Comparison of ENCODE assay signal across 9 cellular contexts in the genomic region with DNA sequence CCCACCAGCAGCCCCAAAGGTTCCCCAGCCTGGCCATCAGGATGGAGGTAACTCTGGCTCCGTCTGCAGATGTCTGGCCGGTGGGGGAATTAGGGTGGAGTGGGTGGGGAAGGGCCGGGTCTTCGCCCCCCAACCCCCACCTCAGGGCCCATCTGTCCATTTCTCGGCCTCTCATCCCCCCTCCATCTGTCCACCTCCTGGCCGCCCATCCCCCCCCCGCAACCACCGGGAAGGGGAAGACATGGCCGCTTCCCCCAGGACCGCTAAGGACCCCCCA. TPM values are rescaled to one million over a fixed set of nuclear protein-coding genes. Genes with fewer than 3 reads are reported as not detected.
A peak's percentile ranks its signal among the peaks of the same experiment; 100 is the strongest.
DNase-seq lines count a peak whose midpoint lies in the region; TF ChIP-seq lines count a peak whose summit lies in the region.
"Had no signal": no experiment of that assay in that cellular context is flagged by ENCODE, and none has a peak within 500 bp of the region (broad histone marks: within the 10 kb centered on the region; RNA-seq: fewer than 3 reads in every experiment).

No MANE protein-coding gene starts in this region.

- H3K4me1 ChIP-seq in CD4-positive, alpha-beta memory T cell (ENCODE audit: insufficient read depth, low read length), result peaks cover 13% of the 10 kb centered on the region
- peaks cover 7% of the 10 kb centered on the region for H3K4me1 ChIP-seq in neuron (ENCODE audit: insufficient read depth, low read length)

- no peaks in the 10 kb centered on the region for H3K27me3 Mint-ChIP-seq in CD4-positive, alpha-beta memory T cell
- no peaks in the 10 kb centered on the region for H3K27me3 Mint-ChIP-seq in chondrocyte (ENCODE audit: low read depth)

- H3K36me3 Mint-ChIP-seq in CD4-positive, alpha-beta memory T cell, result peaks cover 10 to 17% of the 10 kb centered on the region in 2 donors
- H3K36me3 Mint-ChIP-seq in chondrocyte (ENCODE audit: low read depth), result peaks cover 3% of the 10 kb centered on the region

- intact Hi-C loops in CD4-positive, alpha-beta memory T cell (cut with micrococcal nuclease), result loop anchor here (10.0 kb wide), 1 partner anchor 215 kb away; the partner anchor contains the start of gene EID2B

- no peaks in the 10 kb centered on the region for H3K9me3 Mint-ChIP-seq in CD4-positive, alpha-beta memory T cell
- H3K9me3 Mint-ChIP-seq in chondrocyte (ENCODE audit: low read depth), result no peaks in the 10 kb centered on the region

- peaks cover 15 to 37% (median 27%) of the 10 kb centered on the region in 4 donors for H3K4me1 Mint-ChIP-seq in CD4-positive, alpha-beta memory T cell
- H3K4me1 Mint-ChIP-seq in chondrocyte (ENCODE audit: low read depth), result peaks cover 14% of the 10 kb centered on the region

- CTCF ChIA-PET in CD4-positive, alpha-beta memory T cell (lab: Charles Lee; ENCODE audit: partially characterized antibody), result no interaction called here

- H3K27ac ChIP-seq in CD4-positive, alpha-beta memory T cell (ENCODE audit: low read depth, low read length), result peak overlapping the region; percentile 40

- H3K4me3 Mint-ChIP-seq in CD4-positive, alpha-beta memory T cell, result peak overlapping the region; percentile 66 to 85 (median 80)
- H3K4me3 Mint-ChIP-seq in chondrocyte (ENCODE audit: unreplicated experiment), result peak overlapping the region; percentile 73

- H2AFZ ChIP-seq in neuron (ENCODE audit: low read depth, low read length), result peak overlapping the region; percentile 96

- POLR2A ChIA-PET in CD4-positive, alpha-beta memory T cell (lab: Charles Lee; ENCODE audit: partially characterized antibody), result interaction anchor here (1.5 kb wide), 1 partner anchor 16 kb away, joined by 7 read pairs; the partner anchor contains the start of gene GMFG

- no peaks in the 10 kb centered on the region for H3K9me3 ChIP-seq in CD4-positive, alpha-beta memory T cell (ENCODE audit: control insufficient read depth in 1 of 2, low read length in 2 of 2)
- H3K9me3 ChIP-seq in MG63, result no peaks in the 10 kb centered on the region
- H3K9me3 ChIP-seq in neuron (ENCODE audit: low read length), result no peaks in the 10 kb centered on the region

- no peaks in the 10 kb centered on the region for H3K27me3 ChIP-seq in CD4-positive, alpha-beta memory T cell (ENCODE audit: insufficient read depth, low read length)
- H3K27me3 ChIP-seq in MG63, result peaks cover 5% of the 10 kb centered on the region; the same call in 1 of the 2 replicates
- H3K27me3 ChIP-seq in neuron (ENCODE audit: insufficient read depth, low read length), result no peaks in the 10 kb centered on the region

- DNase-seq in CD4-positive, alpha-beta memory T cell, result no peak
- DNase-seq in MG63 (no peak), chondrocyte (ENCODE audit: low spot score) (no peak), NCI-H2029 (lab: John Stamatoyannopoulos, UW) (no peak), NCI-H1092 treated with DMSO at 0.1 percent for 48 hours (lab: John Stamatoyannopoulos, UW) (no peak), DMS53 treated with DMSO at 0.1 percent for 48 hours (lab: John Stamatoyannopoulos, UW; ENCODE audit: unreplicated experiment) (no peak)
- DNase-seq in stimulated activated CD4-positive, alpha-beta T cell treated with anti-CD3 and anti-CD28 coated beads, Interleukin-4, amount 100 ng/mL, for 4 hours, result no peak
- DNase-seq: kidney glomerular epithelial cell had no signal

- no peaks in the 10 kb centered on the region for H3K36me3 ChIP-seq in CD4-positive, alpha-beta memory T cell (ENCODE audit: insufficient read depth, low read length)
- 0 out of 2 replicates have a peak, but pooled peaks cover 2% of the 10 kb centered on the region for H3K36me3 ChIP-seq in MG63
- H3K36me3 ChIP-seq in neuron (ENCODE audit: insufficient read depth, low read length), result peaks cover 2% of the 10 kb centered on the region

- TF ChIP-seq CTCF in chondrocyte (IDR thresholded peaks at IDR 0.05), result no peak

- peak overlapping the region in 1 of 2 donors; percentile 60 for H3K4me3 ChIP-seq in CD4-positive, alpha-beta memory T cell (ENCODE audit: low read length in 2 of 2)
- H3K4me3 ChIP-seq in MG63 (peak overlapping the region; percentile 61), neuron (ENCODE audit: low read length) (peak overlapping the region; percentile 56)

- H3K27ac Mint-ChIP-seq in CD4-positive, alpha-beta memory T cell, result peak overlapping the region in 5 of 7 donors; percentile 44 to 87 (median 68)
- no peak overlapping the region for H3K27ac Mint-ChIP-seq in chondrocyte (ENCODE audit: unreplicated experiment)

RNA-seq across cellular contexts. Expression of gene LRFN1, which starts 0.8 kb away (rescaled TPM):
- 1 to 10 TPM; 8.4 to 8.5 TPM for total RNA-seq in CD4-positive, alpha-beta memory T cell
- polyA plus RNA-seq in CD4-positive, alpha-beta memory T cell, result 1 to 10 TPM; 2.0 to 4.5 TPM
- total RNA-seq in MG63 (2014; rRNA removed; shearing (Covaris generic); ENCODE audit: low replicate concordance), result 0.07 and 0.23 TPM in 2 replicates
- total RNA-seq in chondrocyte, result 1.7 to 2.0 TPM (median 1.7 TPM) in 3 replicates

RNA-seq across cellular contexts. Expression of gene GMFG, which starts 16.0 kb away (rescaled TPM):
- total RNA-seq in CD4-positive, alpha-beta memory T cell, result 100 to 1,000 TPM; 384 to 389 TPM
- 1,000 to 10,000 TPM; 1,040 to 1,509 TPM for polyA plus RNA-seq in CD4-positive, alpha-beta memory T cell
- total RNA-seq in MG63 (2014; rRNA removed; shearing (Covaris generic); ENCODE audit: low replicate concordance), result not detected in 2 replicates
- total RNA-seq in chondrocyte, result not detected in 3 replicates

RNA-seq across cellular contexts. Expression of gene SAMD4B, which starts 22.4 kb away (rescaled TPM):
- 10 to 100 TPM; 65.0 to 79.6 TPM for total RNA-seq in CD4-positive, alpha-beta memory T cell
- polyA plus RNA-seq in CD4-positive, alpha-beta memory T cell, result 10 to 100 TPM in 1 of 2 donors, 1 to 10 TPM in 1; 7.3 to 20.2 TPM
- 27.5 and 37.0 TPM in 2 replicates for total RNA-seq in MG63 (2014; rRNA removed; shearing (Covaris generic); ENCODE audit: low replicate concordance)
- 77.3 to 82.9 TPM (median 81.1 TPM) in 3 replicates for total RNA-seq in chondrocyte

RNA-seq across cellular contexts. Expression of gene IFNL1, which starts 23.6 kb away (rescaled TPM):
- total RNA-seq in CD4-positive, alpha-beta memory T cell, result not detected
- 1 to 10 TPM in 1 of 2 donors, not detected in 1; 1.6 TPM for polyA plus RNA-seq in CD4-positive, alpha-beta memory T cell
- total RNA-seq in MG63 (2014; rRNA removed; shearing (Covaris generic); ENCODE audit: low replicate concordance), result not detected in 2 replicates
- total RNA-seq in chondrocyte, result not detected in 3 replicates

RNA-seq across cellular contexts. Expression of gene IFNL2, which starts 51.6 kb away (rescaled TPM):
- not detected for total RNA-seq in CD4-positive, alpha-beta memory T cell
- not detected for polyA plus RNA-seq in CD4-positive, alpha-beta memory T cell
- not detected in 2 replicates for total RNA-seq in MG63 (2014; rRNA removed; shearing (Covaris generic); ENCODE audit: low replicate concordance)
- not detected in 3 replicates for total RNA-seq in chondrocyte

Comparison
In these comparisons a context has a peak if more than half of its experiments do, and no peak if none do; other contexts are left out.
1. RNA of gene GMFG, which starts 16.0 kb away (total RNA-seq): 384 to 389 TPM in CD4-positive, alpha-beta memory T cell; not detected in MG63 and not detected in chondrocyte; every median in the first group is over 100 times any median in the second.